ENCODE assay signal across 8 cellular contexts in genomic region chr20:50928469-50928868, GRCh38. TPM values are rescaled to one million over a fixed set of nuclear protein-coding genes. Genes with fewer than 3 reads are reported as not detected.
DNase-seq lines count a peak whose midpoint lies in the region; ATAC-seq, FAIRE-seq and TF ChIP-seq lines count a peak whose summit lies in the region.

No MANE protein-coding gene starts in this region.

- peak overlapping the region; percentile 85 for H3K4me2 ChIP-seq in K562 (ENCODE audit: insufficient read depth, low read length)

- H3K9me1 ChIP-seq in K562 (ENCODE audit: control insufficient read depth, insufficient read depth, low read length), result no peaks in the 10 kb centered on the region

- 55% methylated on average over 5 of the region's 5 CpGs for WGBS in K562 (ENCODE audit: insufficient coverage, low coverage, missing lambda C conversion rate)

- FAIRE-seq in HTR-8/SVneo (lab: Jason Lieb, UNC) (peak; percentile 33), K562 (lab: Jason Lieb, UNC) (peak; percentile 23)

- H3K9ac ChIP-seq in K562 (ENCODE audit: insufficient read depth in 1 of 2, low read depth in 2 of 2, low read length in 2 of 2), result peak overlapping the region; percentile 23 to 86; a peak in 1 of 4 replicates

- H3K4me1 ChIP-seq in K562 (replicated peaks in 1 of 2; ENCODE audit: control insufficient read depth in 2 of 2, insufficient read depth in 2 of 2, low read length in 2 of 2) (peaks cover 12 to 19% of the 10 kb centered on the region in 2 experiments), muscle layer of duodenum (ENCODE audit: control insufficient read depth in 1 of 2, insufficient read depth in 2 of 2, low read length in 2 of 2) (peaks cover 19 to 43% of the 10 kb centered on the region in 2 donors)

- H3K9me3 ChIP-seq in K562 (replicated peaks; ENCODE audit: control insufficient read depth, insufficient read depth, low read depth, low read length) (no peaks in the 10 kb centered on the region), muscle layer of duodenum (ENCODE audit: control insufficient read depth in 1 of 2, low read length in 2 of 2) (no peaks in the 10 kb centered on the region)

- H3K4me3 ChIP-seq in K562 (peak overlapping the region; percentile 71; the same call in 1 of the 2 replicates), muscle layer of duodenum (ENCODE audit: low read depth in 1 of 2, low read length in 2 of 2) (peak overlapping the region; percentile 65 to 82)

- CTCF ChIA-PET in K562 (lab: Yijun Ruan, JAX; ENCODE audit: low intra/inter-chr PET ratio), result interaction anchor here (0.9 to 3.3 kb wide), 4 partner anchors 100 to 138 kb away, joined by 3 to 28 read pairs (median 16); partner anchors contain the start of gene BCAS4

- H3K27me3 Mint-ChIP-seq in CD14-positive monocyte (ENCODE audit: low read depth in 3 of 3), result no peaks in the 10 kb centered on the region

- no TSS peak for BruUV-seq in K562 (replicated peaks; lab: Mats Ljungman, UMichigan)

- TF ChIP-seq RAD21 in K562 (CRISPR knock-in tag; conservative IDR thresholded peaks at IDR 0.05 in 1 of 2, IDR thresholded peaks at IDR 0.05 in 1 of 2), result no peak

- in situ Hi-C loops in K562 (cut with MboI), result no loop called here

- no peak for TF ChIP-seq POLR2A in K562 (conservative IDR thresholded peaks at IDR 0.05)

- intact Hi-C loops in CD14-positive monocyte (cut with micrococcal nuclease) (loop anchor here (5.0 to 10.0 kb wide), 2 partner anchors 104 to 136 kb away; no protein-coding TSS in a partner anchor), K562 (cut with micrococcal nuclease) (loop anchor here (2.0 kb wide), 1 partner anchor 134 kb away; the partner anchor contains the start of gene BCAS4)

- H3K27ac ChIP-seq in K562 (ENCODE audit: extremely low read depth, low read depth, low read length) (peak overlapping the region; percentile 27; the same call in 2 of the 3 replicates), muscle layer of duodenum (ENCODE audit: low read length) (no peak overlapping the region)

- H3K4me3 Mint-ChIP-seq in CD14-positive monocyte, result no peak overlapping the region

- POLR2A ChIA-PET in K562 (lab: Yijun Ruan, JAX), result interaction anchor here (1.2 to 2.5 kb wide), 6 partner anchors 12 to 138 kb away, joined by 3 to 16 read pairs (median 8); partner anchors contain the start of genes DPM1 and MOCS3

- H4K20me1 ChIP-seq in K562 (replicated peaks; ENCODE audit: control insufficient read depth, insufficient read depth, low read length), result peaks cover 18% of the 10 kb centered on the region

- DNase-seq in CD14-positive monocyte (ENCODE audit: low spot score) (no peak), HTR-8/SVneo (ENCODE audit: insufficient read length, low spot score) (no peak), K562 (ENCODE audit: extremely low read depth in 1 of 4, low spot score in 3 of 4) (no peak), NCI-H2227 treated with DMSO at 0.1 percent for 48 hours (lab: John Stamatoyannopoulos, UW) (no peak)
- no peak for DNase-seq in activated naive CD4-positive, alpha-beta T cell treated with anti-CD3 and anti-CD28 coated beads, Interleukin-2, amount 50 U/mL, for 16 hours

- H3K4me1 Mint-ChIP-seq in CD14-positive monocyte, result peaks cover 44% of the 10 kb centered on the region

- ATAC-seq in K562 (no peak), HG02642 (IDR thresholded peaks at IDR 0.05; ENCODE audit: poor library complexity, unreplicated experiment) (no peak), HG03520 (IDR thresholded peaks at IDR 0.05; ENCODE audit: unreplicated experiment) (no peak)

- no peak for TF ChIP-seq EP300 in K562 (IDR thresholded peaks at IDR 0.05; ENCODE audit: low read length)

- H3K36me3 Mint-ChIP-seq in CD14-positive monocyte, result peaks cover 17 to 39% of the 10 kb centered on the region in 2 donors

- H3K27me3 ChIP-seq in K562 (ENCODE audit: control insufficient read depth in 2 of 2, insufficient read depth in 2 of 2, low read length in 2 of 2) (no peaks in the 10 kb centered on the region), muscle layer of duodenum (ENCODE audit: low read depth, low read length) (no peaks in the 10 kb centered on the region)

- peaks cover 73% of the 10 kb centered on the region for H3K79me2 ChIP-seq in K562 (ENCODE audit: control insufficient read depth, insufficient read depth, low read length)

- H2AFZ ChIP-seq in K562 (ENCODE audit: low read depth, low read length), result no peak overlapping the region

- peaks cover 73% of the 10 kb centered on the region for H3K36me3 ChIP-seq in K562 (ENCODE audit: control insufficient read depth, insufficient read depth, low read length)
- H3K36me3 ChIP-seq in muscle layer of duodenum (ENCODE audit: control insufficient read depth in 1 of 2, insufficient read depth in 2 of 2, low read length in 2 of 2), result peaks cover 0 to 3% of the 10 kb centered on the region in 2 donors

- TF ChIP-seq CTCF in CD14-positive monocyte (IDR thresholded peaks at IDR 0.05) (no peak), K562 (IDR thresholded peaks at IDR 0.05 in 2 of 3, conservative IDR thresholded peaks at IDR 0.05 in 1 of 3; ENCODE audit: insufficient read depth in 2 of 3, low read depth in 1 of 3, low read length in 3 of 3) (peak; percentile 4 to 22 (median 19); a peak in 1 of 6 replicates)

- no peaks in the 10 kb centered on the region for H3K9me3 Mint-ChIP-seq in CD14-positive monocyte

- H3K27ac Mint-ChIP-seq in CD14-positive monocyte, result peak overlapping the region in 4 of 7 donors; percentile 31 to 94 (median 64)

RNA-seq across cellular contexts. Expression of gene ADNP, which starts 2.8 kb away (rescaled TPM):
- polyA plus RNA-seq in CD14-positive monocyte, result 1 to 10 TPM; 1.4 to 3.3 TPM
- 37.0 and 96.7 TPM in 2 replicates for total RNA-seq in K562 (2011; cell fraction: chromatin; rRNA removed; ENCODE audit: low replicate concordance)
- total RNA-seq in K562 (2011; cell fraction: nucleolus; rRNA removed), result 22.0 and 32.6 TPM in 2 replicates
- total RNA-seq in K562 (2011; cell fraction: nucleoplasm; rRNA removed), result 53.4 and 65.7 TPM in 2 replicates
- total RNA-seq in K562 (2014; rRNA removed), result 17.8 and 18.7 TPM in 2 replicates
- total RNA-seq in K562 (2014; rRNA removed; fragmentation: Illumina TruSeq; extraction: Trizol), result 24.5 and 26.1 TPM in 2 replicates
- 20.7 and 25.0 TPM in 2 replicates for total RNA-seq in K562 (2015; rRNA removed; fragmentation: Illumina TruSeq; extraction: Trizol)
- 52.2 and 59.9 TPM in 2 replicates for total RNA-seq in K562 (2021)
- 19.4 and 22.9 TPM in 2 replicates for polyA plus RNA-seq in K562 (2011; rRNA removed)
- polyA plus RNA-seq in K562 (2011; cell fraction: cytosol; rRNA removed), result 8.7 and 15.8 TPM in 2 replicates
- 28.0 and 40.0 TPM in 2 replicates for polyA plus RNA-seq in K562 (2011; cell fraction: nucleus; rRNA removed)
- 37.3 and 38.0 TPM in 2 replicates for polyA plus RNA-seq in K562 (2012)
- 50.7 and 52.0 TPM in 2 replicates for polyA plus RNA-seq in K562 (2014; fragmentation: Illumina TruSeq; extraction: Trizol)
- polyA plus RNA-seq in K562 (2014; fragmentation: Nextera tagmentation; extraction: Ambion mirVana), result 10 to 100 TPM; 25.3 to 40.0 TPM
- polyA plus RNA-seq in K562 (2014; rRNA removed), result 20.9 and 26.0 TPM in 2 replicates
- polyA minus RNA-seq in K562 (2011; rRNA and poly(A)+ RNA removed), result 60.3 and 74.4 TPM in 2 replicates
- polyA minus RNA-seq in K562 (2011; cell fraction: cytosol; rRNA and poly(A)+ RNA removed), result 38.7 and 40.3 TPM in 2 replicates
- 14.8 and 28.8 TPM in 2 replicates for polyA minus RNA-seq in K562 (2011; cell fraction: nucleus; rRNA and poly(A)+ RNA removed)

RNA-seq across cellular contexts. Expression of gene DPM1, which starts 29.9 kb away (rescaled TPM):
- polyA plus RNA-seq in CD14-positive monocyte, result 10 to 100 TPM; 50.9 to 55.1 TPM
- total RNA-seq in K562 (2011; cell fraction: chromatin; rRNA removed; ENCODE audit: low replicate concordance), result 27.3 and 28.7 TPM in 2 replicates
- 26.3 and 26.7 TPM in 2 replicates for total RNA-seq in K562 (2011; cell fraction: nucleolus; rRNA removed)
- total RNA-seq in K562 (2011; cell fraction: nucleoplasm; rRNA removed), result 21.8 and 29.6 TPM in 2 replicates
- total RNA-seq in K562 (2014; rRNA removed), result 83.7 and 105 TPM in 2 replicates
- 163 and 167 TPM in 2 replicates for total RNA-seq in K562 (2014; rRNA removed; fragmentation: Illumina TruSeq; extraction: Trizol)
- total RNA-seq in K562 (2015; rRNA removed; fragmentation: Illumina TruSeq; extraction: Trizol), result 123 and 133 TPM in 2 replicates
- total RNA-seq in K562 (2021), result 75.2 and 81.4 TPM in 2 replicates
- 70.3 and 109 TPM in 2 replicates for polyA plus RNA-seq in K562 (2011; rRNA removed)
- 27.3 and 58.0 TPM in 2 replicates for polyA plus RNA-seq in K562 (2011; cell fraction: cytosol; rRNA removed)
- polyA plus RNA-seq in K562 (2011; cell fraction: nucleus; rRNA removed), result 23.6 and 46.5 TPM in 2 replicates
- 60.2 and 99.7 TPM in 2 replicates for polyA plus RNA-seq in K562 (2012)
- polyA plus RNA-seq in K562 (2014; fragmentation: Illumina TruSeq; extraction: Trizol), result 131 and 153 TPM in 2 replicates
- polyA plus RNA-seq in K562 (2014; fragmentation: Nextera tagmentation; extraction: Ambion mirVana), result 100 to 1,000 TPM; 185 to 190 TPM
- polyA plus RNA-seq in K562 (2014; rRNA removed), result 163 and 186 TPM in 2 replicates
- 43.3 and 44.4 TPM in 2 replicates for polyA minus RNA-seq in K562 (2011; rRNA and poly(A)+ RNA removed)
- 27.7 and 46.1 TPM in 2 replicates for polyA minus RNA-seq in K562 (2011; cell fraction: cytosol; rRNA and poly(A)+ RNA removed)
- 19.8 and 20.9 TPM in 2 replicates for polyA minus RNA-seq in K562 (2011; cell fraction: nucleus; rRNA and poly(A)+ RNA removed)

RNA-seq across cellular contexts. Expression of gene MOCS3, which starts 30.1 kb away (rescaled TPM):
- polyA plus RNA-seq in CD14-positive monocyte, result 1 to 10 TPM; 1.9 TPM
- 5.6 and 8.5 TPM in 2 replicates for total RNA-seq in K562 (2011; cell fraction: chromatin; rRNA removed; ENCODE audit: low replicate concordance)
- total RNA-seq in K562 (2011; cell fraction: nucleolus; rRNA removed), result 13.2 and 15.8 TPM in 2 replicates
- 10.8 and 11.0 TPM in 2 replicates for total RNA-seq in K562 (2011; cell fraction: nucleoplasm; rRNA removed)
- 5.1 and 6.5 TPM in 2 replicates for total RNA-seq in K562 (2014; rRNA removed)
- total RNA-seq in K562 (2014; rRNA removed; fragmentation: Illumina TruSeq; extraction: Trizol), result 4.4 TPM in 2 replicates
- total RNA-seq in K562 (2015; rRNA removed; fragmentation: Illumina TruSeq; extraction: Trizol), result 4.6 and 4.7 TPM in 2 replicates
- 5.6 and 6.2 TPM in 2 replicates for total RNA-seq in K562 (2021)
- polyA plus RNA-seq in K562 (2011; rRNA removed), result 2.6 and 2.9 TPM in 2 replicates
- polyA plus RNA-seq in K562 (2011; cell fraction: cytosol; rRNA removed), result 3.1 and 8.1 TPM in 2 replicates
- 1.6 and 2.1 TPM in 2 replicates for polyA plus RNA-seq in K562 (2011; cell fraction: nucleus; rRNA removed)
- polyA plus RNA-seq in K562 (2012), result 2.8 and 4.0 TPM in 2 replicates
- 2.8 and 3.3 TPM in 2 replicates for polyA plus RNA-seq in K562 (2014; fragmentation: Illumina TruSeq; extraction: Trizol)
- 1 to 10 TPM in 1 of 2 experiments, under 1 TPM in 1; 0.70 to 1.0 TPM for polyA plus RNA-seq in K562 (2014; fragmentation: Nextera tagmentation; extraction: Ambion mirVana)
- polyA plus RNA-seq in K562 (2014; rRNA removed), result 2.9 and 3.1 TPM in 2 replicates
- polyA minus RNA-seq in K562 (2011; rRNA and poly(A)+ RNA removed), result 5.1 and 6.5 TPM in 2 replicates
- polyA minus RNA-seq in K562 (2011; cell fraction: cytosol; rRNA and poly(A)+ RNA removed), result 3.4 and 5.0 TPM in 2 replicates
- polyA minus RNA-seq in K562 (2011; cell fraction: nucleus; rRNA and poly(A)+ RNA removed), result 6.1 and 7.7 TPM in 2 replicates
